11 cellular contexts compared by ENCODE assay signal in the genomic region with DNA sequence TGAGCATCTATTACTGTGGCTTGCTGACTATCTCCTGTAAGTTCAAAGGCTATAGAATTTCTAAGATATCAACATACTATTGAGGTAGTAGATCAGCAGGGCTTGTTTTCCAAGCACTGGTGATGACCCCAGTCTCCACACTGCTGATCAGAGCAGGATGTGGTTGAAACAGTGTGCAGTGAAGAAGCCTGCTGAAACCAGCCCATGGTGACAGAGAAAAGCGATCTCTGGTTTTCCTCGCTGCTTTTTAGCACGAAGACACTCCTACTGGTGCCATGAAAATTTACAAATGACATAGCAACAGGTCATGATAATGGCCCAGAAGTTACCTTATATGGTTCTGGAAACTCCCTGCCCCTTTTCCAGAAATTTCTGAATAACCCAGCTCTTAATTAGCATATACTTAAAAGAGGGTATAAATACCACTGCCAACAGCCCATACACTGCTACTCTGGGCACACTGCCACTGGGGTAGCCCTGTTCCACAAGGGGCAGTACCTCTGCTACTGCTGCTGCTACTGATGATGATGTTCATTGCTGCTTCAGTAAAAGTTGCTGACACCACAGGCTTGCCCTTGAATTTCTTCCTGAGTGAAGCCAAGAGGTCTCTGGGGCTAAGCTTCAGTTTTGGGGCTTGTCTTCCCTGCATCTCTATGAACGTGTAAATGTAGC.
DNase-seq lines count a peak whose midpoint lies in the region; ATAC-seq lines count a peak whose summit lies in the region.
"Had no signal": no experiment of that assay in that cellular context is flagged by ENCODE, and none has a peak within 500 bp of the region (broad histone marks: within the 10 kb centered on the region; RNA-seq: fewer than 3 reads in every experiment).

No MANE protein-coding gene starts in this region.

- no peak overlapping the region for H3K14ac ChIP-seq in trophoblast cell (ENCODE audit: low read length)

- H3K9me3 ChIP-seq in trophoblast cell (ENCODE audit: insufficient read depth, low read depth, low read length), result peaks cover 2% of the 10 kb centered on the region

- H3K4me1 Mint-ChIP-seq in immature natural killer cell, result no peaks in the 10 kb centered on the region
- no peaks in the 10 kb centered on the region for H3K4me1 Mint-ChIP-seq in T-helper 2 cell treated with Interferon-gamma antibody and Interleukin-4, amounts not matched to agents 5 μg/mL and 100 μg/mL, for 36 hours (ENCODE audit: low read depth)
- H3K4me1 Mint-ChIP-seq: natural killer cell had no signal

- H3K9me3 Mint-ChIP-seq in immature natural killer cell, result peaks cover 5 to 32% (median 22%) of the 10 kb centered on the region in 6 donors
- H3K9me3 Mint-ChIP-seq in T-helper 2 cell treated with Interferon-gamma antibody and Interleukin-4, amounts not matched to agents 5 μg/mL and 100 μg/mL, for 36 hours, result peaks cover 14% of the 10 kb centered on the region

- H2BK5ac ChIP-seq in trophoblast cell (ENCODE audit: low read depth, low read length, poor library complexity), result no peak overlapping the region

- no CpG with 5 or more reads among the region's 4 CpGs for whole genome bisulfite sequencing in trophoblast cell (ENCODE audit: extremely low coverage, insufficient coverage, insufficient read length)

- H3K4ac ChIP-seq in trophoblast cell (ENCODE audit: low read depth, low read length), result no peak overlapping the region

- H4K8ac ChIP-seq in trophoblast cell (ENCODE audit: low read depth, low read length), result no peak overlapping the region

- no peaks in the 10 kb centered on the region for H3K79me2 ChIP-seq in trophoblast cell (ENCODE audit: control insufficient read depth, insufficient read depth, low read length, poor library complexity)

- H3K9ac ChIP-seq in trophoblast cell (ENCODE audit: low read length), result no peak overlapping the region

- H3K4me2 ChIP-seq in trophoblast cell (ENCODE audit: low read length), result no peak overlapping the region

- H3K4me3 Mint-ChIP-seq in immature natural killer cell, result no peak overlapping the region
- no peak overlapping the region for H3K4me3 Mint-ChIP-seq in T-helper 2 cell treated with Interferon-gamma antibody and Interleukin-4, amounts not matched to agents 5 μg/mL and 100 μg/mL, for 36 hours
- H3K4me3 Mint-ChIP-seq: activated T-cell treated with anti-CD3 and anti-CD28 coated beads, Interleukin-2, amount 50 U/mL, for 4 hours; natural killer cell had no signal

- no peaks in the 10 kb centered on the region for H3K4me1 ChIP-seq in trophoblast cell (ENCODE audit: control insufficient read depth in 1 of 2, insufficient read depth in 2 of 2, low read length in 2 of 2)

- no peak overlapping the region for H3K27ac Mint-ChIP-seq in immature natural killer cell
- no peak overlapping the region for H3K27ac Mint-ChIP-seq in T-helper 2 cell treated with Interferon-gamma antibody and Interleukin-4, amounts not matched to agents 5 μg/mL and 100 μg/mL, for 36 hours
- H3K27ac Mint-ChIP-seq: natural killer cell had no signal

- no peaks in the 10 kb centered on the region for H3K27me3 ChIP-seq in trophoblast cell (ENCODE audit: insufficient read depth, low read length)

- no peak overlapping the region for H3K18ac ChIP-seq in trophoblast cell (ENCODE audit: low read length)

- no peaks in the 10 kb centered on the region for H3K79me1 ChIP-seq in trophoblast cell (ENCODE audit: low read length)

- H2AK5ac ChIP-seq in trophoblast cell (ENCODE audit: low read length), result no peak overlapping the region

- peaks cover 0 to 2% (median 2%) of the 10 kb centered on the region in 3 donors for H3K27me3 Mint-ChIP-seq in immature natural killer cell (ENCODE audit: low read depth in 3 of 3)
- no peaks in the 10 kb centered on the region for H3K27me3 Mint-ChIP-seq in T-helper 2 cell treated with Interferon-gamma antibody and Interleukin-4, amounts not matched to agents 5 μg/mL and 100 μg/mL, for 36 hours (ENCODE audit: low read depth)

- H4K91ac ChIP-seq in trophoblast cell (ENCODE audit: low read depth, low read length), result no peak overlapping the region

- no peaks in the 10 kb centered on the region for H3K36me3 ChIP-seq in trophoblast cell (ENCODE audit: control insufficient read depth in 1 of 2, insufficient read depth in 2 of 2, low read length in 2 of 2)

- H3K27ac ChIP-seq in trophoblast cell (ENCODE audit: low read depth, low read length), result no peak overlapping the region
- H3K27ac ChIP-seq: skin epidermis, VCaP had no signal

- no peak overlapping the region for H3K23ac ChIP-seq in trophoblast cell (ENCODE audit: low read length)

- H2AFZ ChIP-seq in trophoblast cell (ENCODE audit: insufficient read depth, low read length, poor library complexity), result no peak overlapping the region

- H3K36me3 Mint-ChIP-seq in immature natural killer cell, result no peaks in the 10 kb centered on the region
- no peaks in the 10 kb centered on the region for H3K36me3 Mint-ChIP-seq in T-helper 2 cell treated with Interferon-gamma antibody and Interleukin-4, amounts not matched to agents 5 μg/mL and 100 μg/mL, for 36 hours (ENCODE audit: low read depth)
- H3K36me3 Mint-ChIP-seq: natural killer cell had no signal

- H4K12ac ChIP-seq in trophoblast cell (ENCODE audit: low read depth, low read length), result peak overlapping the region; percentile 72

- no peak overlapping the region for H3K4me3 ChIP-seq in trophoblast cell (ENCODE audit: low read depth, low read length)
- H3K4me3 ChIP-seq: skin epidermis had no signal

- no peak overlapping the region for H2BK120ac ChIP-seq in trophoblast cell (ENCODE audit: insufficient read depth, low read length, poor library complexity)

- peak; percentile 9 for DNase-seq in NCI-H69 (lab: John Stamatoyannopoulos, UW)
- DNase-seq in trophoblast cell, result no peak
- DNase-seq in immature natural killer cell, result no peak
- DNase-seq in T-helper 2 cell treated with Interferon-gamma antibody and Interleukin-4, amounts not matched to agents 5 μg/mL and 100 μg/mL, for 36 hours (ENCODE audit: low spot score), result no peak
- DNase-seq: activated T-cell treated with anti-CD3 and anti-CD28 coated beads, Interleukin-2, amount 50 U/mL, for 4 hours; natural killer cell had no signal

- ATAC-seq in GM19324 (IDR thresholded peaks at IDR 0.05; ENCODE audit: low FRiP score, unreplicated experiment), result peak; percentile 59
- ATAC-seq in HG02981 (IDR thresholded peaks at IDR 0.05; ENCODE audit: unreplicated experiment), result peak; percentile 82
- no peak for ATAC-seq in activated CD4-positive, CD25-positive, alpha-beta regulatory T cell treated with anti-CD3 and anti-CD28 coated beads, Interleukin-2, amount 50 U/mL, for 24 hours
- ATAC-seq: activated T-cell treated with anti-CD3 and anti-CD28 coated beads, Interleukin-2, amount 50 U/mL, for 4 hours; natural killer cell had no signal

- H2BK12ac ChIP-seq in trophoblast cell (ENCODE audit: low read length), result no peak overlapping the region

Comparison
In these comparisons a context has a peak if more than half of its experiments do, and no peak if none do; other contexts are left out.
1. ATAC-seq: peak in GM19324 (single experiment) and HG02981 (single experiment); none in activated CD4-positive, CD25-positive, alpha-beta regulatory T cell treated with anti-CD3 and anti-CD28 coated beads, Interleukin-2, amount 50 U/mL, for 24 hours (0 of 2).